ENCODE assay signal across 17 cellular contexts in genomic region chr1:109020693-109021092, GRCh38. TPM values are rescaled to one million over a fixed set of nuclear protein-coding genes. Genes with fewer than 3 reads are reported as not detected.
DNase-seq lines count a peak whose midpoint lies in the region; ATAC-seq lines count a peak whose summit lies in the region.
"Had no signal": no experiment of that assay in that cellular context is flagged by ENCODE, and none has a peak within 500 bp of the region (broad histone marks: within the 10 kb centered on the region; RNA-seq: fewer than 3 reads in every experiment).

No MANE protein-coding gene starts in this region.

- H3K9me3 ChIP-seq in T-helper 17 cell (ENCODE audit: control insufficient read depth, low read length, poor library complexity, severe bottlenecking), result no peaks in the 10 kb centered on the region
- H3K9me3 ChIP-seq: A549 had no signal

- H3K27me3 Mint-ChIP-seq in T-helper 17 cell, result no peaks in the 10 kb centered on the region
- H3K27me3 Mint-ChIP-seq: CD4-positive, alpha-beta memory T cell had no signal

- peak overlapping the region; percentile 23 for H3K27ac ChIP-seq in cingulate gyrus (ENCODE audit: low read depth, low read length)
- H3K27ac ChIP-seq: 22Rv1, A549, BLaER1 had no signal

- H3K36me3 Mint-ChIP-seq in T-helper 17 cell (ENCODE audit: low read depth), result peaks cover 4% of the 10 kb centered on the region

- H3K4me1 Mint-ChIP-seq in T-helper 17 cell, result no peaks in the 10 kb centered on the region
- H3K4me1 Mint-ChIP-seq: CD14-positive monocyte, H9 had no signal

- DNase-seq in Ammon's horn (ENCODE audit: low spot score), result peak; percentile 14
- peak; percentile 45 for DNase-seq in inferior parietal cortex (ENCODE audit: extremely low spot score)
- DNase-seq in superior temporal gyrus (ENCODE audit: extremely low spot score), result peak; percentile 62
- DNase-seq in amygdala (lab: John Stamatoyannopoulos, UW), result no peak
- no peak for DNase-seq in T-helper 17 cell
- DNase-seq: AML-193; CD4-positive, alpha-beta memory T cell; DMS153; DMS79; GDM1; H9 had no signal

- H3K27ac Mint-ChIP-seq in T-helper 17 cell, result no peak overlapping the region
- H3K27ac Mint-ChIP-seq: CD4-positive, alpha-beta memory T cell had no signal

- H3K4me3 Mint-ChIP-seq in T-helper 17 cell, result no peak overlapping the region
- H3K4me3 Mint-ChIP-seq: CD14-positive monocyte; CD4-positive, alpha-beta memory T cell; H9 had no signal

- no peak for ATAC-seq in GM21360 (IDR thresholded peaks at IDR 0.05; ENCODE audit: unreplicated experiment)
- no peak for ATAC-seq in T-helper 17 cell
- ATAC-seq: A549 had no signal

RNA-seq across cellular contexts. Expression of gene WDR47, which starts 21.2 kb away (rescaled TPM):
- 10 to 100 TPM; 13.2 to 19.0 TPM for total RNA-seq in T-helper 17 cell

RNA-seq across cellular contexts. Expression of gene TAF13, which starts 55.1 kb away (rescaled TPM):
- 10 to 100 TPM; 24.3 to 32.9 TPM for total RNA-seq in T-helper 17 cell

RNA-seq across cellular contexts. Expression of gene CLCC1, which starts 57.4 kb away (rescaled TPM):
- total RNA-seq in T-helper 17 cell, result 10 to 100 TPM; 15.1 to 15.5 TPM

Comparison
In these comparisons a context has a peak if more than half of its experiments do, and no peak if none do; other contexts are left out.
1. DNase-seq: peak in Ammon's horn (single experiment), inferior parietal cortex (single experiment) and superior temporal gyrus (single experiment); none in amygdala (0 of 56) and T-helper 17 cell (0 of 3).